Comparison of ENCODE assay signal across 20 cellular contexts in genomic region chr12:26426652-26427051, GRCh38.
DNase-seq lines count a peak whose midpoint lies in the region; ATAC-seq, FAIRE-seq and TF ChIP-seq lines count a peak whose summit lies in the region.
"Had no signal": no experiment of that assay in that cellular context is flagged by ENCODE, and none has a peak within 500 bp of the region (broad histone marks: within the 10 kb centered on the region; RNA-seq: fewer than 3 reads in every experiment).

No MANE protein-coding gene starts in this region.

- H3K4me1 ChIP-seq in small intestine (ENCODE audit: control insufficient read depth in 2 of 2, insufficient read depth in 1 of 2, low read depth in 1 of 2, low read length in 1 of 2) (no peaks in the 10 kb centered on the region), transverse colon (no peaks in the 10 kb centered on the region)

- in situ Hi-C loops in transverse colon (cut with MboI; ENCODE audit: low pct_ligation_motif_present in 1 of 4, low pct_unique_long_range_greater_than_20kb in 1 of 4, low sequenced_read_pairs in 3 of 4): no loop called here

- ATAC-seq in WTC11: no peak
- ATAC-seq: HCT116 had no signal

- H3K27ac ChIP-seq in small intestine (ENCODE audit: low read depth in 1 of 2, low read length in 1 of 2) (no peak overlapping the region), transverse colon (no peak overlapping the region)
- H3K27ac ChIP-seq: 22Rv1, BLaER1 had no signal

- no peaks in the 10 kb centered on the region for H3K9me3 Mint-ChIP-seq in WTC11
- H3K9me3 Mint-ChIP-seq: CD4-positive, alpha-beta memory T cell; HFFc6 had no signal

- FAIRE-seq in A204.1 (lab: Jason Lieb, UNC) (peak; percentile 96), frontal cortex (lab: Jason Lieb, UNC) (peak; percentile 97), small intestine (lab: Jason Lieb, UNC) (peak; percentile 85)
- FAIRE-seq: HTR-8/SVneo had no signal

- POLR2A ChIA-PET in WTC11 (lab: Charles Lee): no interaction called here

- no peak for TF ChIP-seq EP300 in transverse colon (IDR thresholded peaks at IDR 0.05; ENCODE audit: low read depth)

- H3K27me3 Mint-ChIP-seq in WTC11 (ENCODE audit: low read depth): no peaks in the 10 kb centered on the region
- H3K27me3 Mint-ChIP-seq: CD4-positive, alpha-beta memory T cell had no signal

- no peak overlapping the region for H3K27ac Mint-ChIP-seq in WTC11
- H3K27ac Mint-ChIP-seq: CD14-positive monocyte; CD4-positive, alpha-beta memory T cell; HFFc6 had no signal

- no peak overlapping the region for H3K4me3 ChIP-seq in small intestine (ENCODE audit: low read depth in 1 of 2, low read length in 2 of 2)
- no peak overlapping the region for H3K4me3 ChIP-seq in transverse colon
- H3K4me3 ChIP-seq: BLaER1 had no signal

- intact Hi-C loops in transverse colon (cut with DNase I; ENCODE audit: low total_unique reads) (no loop called here), head of caudate nucleus (cut with DNase I) (no loop called here)

- 89 to 97% (median 94%) methylated on average over 1 of the region's 1 CpG for WGBS in small intestine, 3 donors
- whole genome bisulfite sequencing in transverse colon (ENCODE audit: low coverage in 1 of 2), 2 donors: 100% methylated on average over 1 of the region's 1 CpG

- CTCF ChIA-PET in WTC11 (lab: Charles Lee): interaction anchor here (1.4 kb wide), 1 partner anchor 19 kb away, joined by 5 read pairs; no protein-coding TSS in a partner anchor

- no peaks in the 10 kb centered on the region for H3K36me3 Mint-ChIP-seq in WTC11

- DNase-seq in WTC11 (ENCODE audit: low spot score) (no peak), frontal cortex (ENCODE audit: low spot score in 2 of 2) (no peak), small intestine (no peak), transverse colon (no peak), head of caudate nucleus (no peak)
- DNase-seq in stimulated activated CD4-positive, alpha-beta T cell treated with anti-CD3 and anti-CD28 coated beads, Interleukin-15, amount 100 ng/mL, for 24 hours: no peak
- DNase-seq: CD4-positive, alpha-beta memory T cell; DMS153; DMS79; GF-D8; GOT3; H7; HFFc6; IMR-90 had no signal

- no peak overlapping the region for H3K4me3 Mint-ChIP-seq in WTC11
- H3K4me3 Mint-ChIP-seq: CD14-positive monocyte; CD4-positive, alpha-beta memory T cell; HFFc6 had no signal

- TF ChIP-seq CTCF in WTC11 (IDR thresholded peaks at IDR 0.05) (no peak), transverse colon (IDR thresholded peaks at IDR 0.05) (no peak)

- H3K27me3 ChIP-seq in small intestine (ENCODE audit: control insufficient read depth in 2 of 2, insufficient read depth in 2 of 2, low read length in 2 of 2) (no peaks in the 10 kb centered on the region), transverse colon (no peaks in the 10 kb centered on the region)
- H3K27me3 ChIP-seq: BLaER1 had no signal

- TF ChIP-seq POLR2A in transverse colon (IDR thresholded peaks at IDR 0.05): no peak

- H3K4me1 Mint-ChIP-seq in WTC11: no peaks in the 10 kb centered on the region
- H3K4me1 Mint-ChIP-seq: CD14-positive monocyte; CD4-positive, alpha-beta memory T cell had no signal

- H3K9me3 ChIP-seq in small intestine (ENCODE audit: control insufficient read depth, low read depth) (no peaks in the 10 kb centered on the region), transverse colon (no peaks in the 10 kb centered on the region)
- H3K9me3 ChIP-seq: BLaER1 had no signal

- H3K36me3 ChIP-seq in small intestine (ENCODE audit: control insufficient read depth in 2 of 2, insufficient read depth in 2 of 2, low read length in 2 of 2) (no peaks in the 10 kb centered on the region), transverse colon (no peaks in the 10 kb centered on the region)
- H3K36me3 ChIP-seq: BLaER1 had no signal

TF ChIP-seq in WTC11, 78 proteins besides CTCF, POLR2A, EP300 and RAD21:
- TF ChIP-seq CREB1 (CRISPR knock-in tag; IDR thresholded peaks at IDR 0.05): no peak
- TF ChIP-seq USF2 (CRISPR knock-in tag; IDR thresholded peaks at IDR 0.05): no peak
- TF ChIP-seq, protein P1, sequence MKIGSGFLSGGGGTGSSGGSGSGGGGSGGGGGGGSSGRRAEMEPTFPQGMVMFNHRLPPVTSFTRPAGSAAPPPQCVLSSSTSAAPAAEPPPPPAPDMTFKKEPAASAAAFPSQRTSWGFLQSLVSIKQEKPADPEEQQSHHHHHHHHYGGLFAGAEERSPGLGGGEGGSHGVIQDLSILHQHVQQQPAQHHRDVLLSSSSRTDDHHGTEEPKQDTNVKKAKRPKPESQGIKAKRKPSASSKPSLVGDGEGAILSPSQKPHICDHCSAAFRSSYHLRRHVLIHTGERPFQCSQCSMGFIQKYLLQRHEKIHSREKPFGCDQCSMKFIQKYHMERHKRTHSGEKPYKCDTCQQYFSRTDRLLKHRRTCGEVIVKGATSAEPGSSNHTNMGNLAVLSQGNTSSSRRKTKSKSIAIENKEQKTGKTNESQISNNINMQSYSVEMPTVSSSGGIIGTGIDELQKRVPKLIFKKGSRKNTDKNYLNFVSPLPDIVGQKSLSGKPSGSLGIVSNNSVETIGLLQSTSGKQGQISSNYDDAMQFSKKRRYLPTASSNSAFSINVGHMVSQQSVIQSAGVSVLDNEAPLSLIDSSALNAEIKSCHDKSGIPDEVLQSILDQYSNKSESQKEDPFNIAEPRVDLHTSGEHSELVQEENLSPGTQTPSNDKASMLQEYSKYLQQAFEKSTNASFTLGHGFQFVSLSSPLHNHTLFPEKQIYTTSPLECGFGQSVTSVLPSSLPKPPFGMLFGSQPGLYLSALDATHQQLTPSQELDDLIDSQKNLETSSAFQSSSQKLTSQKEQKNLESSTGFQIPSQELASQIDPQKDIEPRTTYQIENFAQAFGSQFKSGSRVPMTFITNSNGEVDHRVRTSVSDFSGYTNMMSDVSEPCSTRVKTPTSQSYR (CRISPR knock-in tag; IDR thresholded peaks at IDR 0.05): no peak
- no peak for TF ChIP-seq AFF4 (CRISPR knock-in tag; IDR thresholded peaks at IDR 0.05; ENCODE audit: borderline replicate concordance)
- peak; percentile 97 for TF ChIP-seq HMGA2 (CRISPR knock-in tag; IDR thresholded peaks at IDR 0.05)
- no peak for TF ChIP-seq USF1 (CRISPR knock-in tag; IDR thresholded peaks at IDR 0.05)
